18 cellular contexts compared by ENCODE assay signal in the genomic region with DNA sequence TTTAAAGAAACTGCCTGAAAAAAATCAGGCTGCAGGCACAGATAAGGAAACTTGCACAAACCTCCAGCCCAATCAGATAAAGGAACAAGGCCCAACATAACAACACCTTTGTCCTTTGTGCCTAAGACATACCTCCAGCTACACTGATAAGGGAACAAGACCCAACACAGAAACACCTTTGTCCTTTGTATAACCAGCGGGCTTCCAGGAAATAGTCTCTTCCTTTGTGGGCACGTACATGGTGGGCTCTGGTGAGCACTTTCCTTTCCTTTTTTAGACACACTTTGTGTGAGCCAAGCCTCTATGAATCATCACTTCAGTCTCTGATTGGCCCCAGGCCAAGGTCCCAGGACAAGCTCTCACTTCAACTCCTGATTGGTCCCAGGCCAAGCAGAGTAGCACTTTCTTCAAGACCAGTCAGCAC. TPM values are rescaled to one million over a fixed set of nuclear protein-coding genes. Genes with fewer than 3 reads are reported as not detected.
A peak's percentile ranks its signal among the peaks of the same experiment; 100 is the strongest.
DNase-seq lines count a peak whose midpoint lies in the region; ATAC-seq and TF ChIP-seq lines count a peak whose summit lies in the region.
"Had no signal": no experiment of that assay in that cellular context is flagged by ENCODE, and none has a peak within 500 bp of the region (broad histone marks: within the 10 kb centered on the region; RNA-seq: fewer than 3 reads in every experiment).

No MANE protein-coding gene starts in this region.

- in situ Hi-C loops in GM23248 (cut with MboI): no loop called here

- ATAC-seq in mucosa of descending colon (peak; percentile 19), HG03378 (IDR thresholded peaks at IDR 0.05; ENCODE audit: unreplicated experiment) (no peak)
- ATAC-seq in naive thymus-derived CD4-positive, alpha-beta T cell: no peak
- ATAC-seq: gastrocnemius medialis had no signal

- H3K27me3 ChIP-seq in GM23248 (replicated peaks; ENCODE audit: insufficient read depth): no peaks in the 10 kb centered on the region
- no peaks in the 10 kb centered on the region for H3K27me3 ChIP-seq in colonic mucosa
- no peaks in the 10 kb centered on the region for H3K27me3 ChIP-seq in naive thymus-derived CD4-positive, alpha-beta T cell (ENCODE audit: control insufficient read depth in 2 of 2, insufficient read depth in 2 of 2, low read length in 2 of 2)
- H3K27me3 ChIP-seq: gastrocnemius medialis had no signal

- no peak overlapping the region for H3K27ac Mint-ChIP-seq in naive thymus-derived CD4-positive, alpha-beta T cell
- H3K27ac Mint-ChIP-seq: activated CD4-positive, alpha-beta T cell treated with anti-CD3 and anti-CD28 coated beads, Interleukin-2, amount 10 ng/mL, durations not matched to agents 24 days and 14 days had no signal

- peaks cover 0 to 12% (median 5%) of the 10 kb centered on the region in 7 donors for H3K4me1 Mint-ChIP-seq in naive thymus-derived CD4-positive, alpha-beta T cell
- H3K4me1 Mint-ChIP-seq: activated CD4-positive, alpha-beta T cell treated with anti-CD3 and anti-CD28 coated beads, Interleukin-2, amount 10 ng/mL, durations not matched to agents 24 days and 14 days had no signal

- 60 to 64% methylated on average over 2 of the region's 2 CpGs for WGBS in GM23248 (ENCODE audit: low coverage in 1 of 2, low lambda C conversion rate in 2 of 2, missing lambda C conversion rate in 2 of 2), 2 experiments

- no peaks in the 10 kb centered on the region for H4K20me1 ChIP-seq in GM23248 (ENCODE audit: insufficient read depth)

- POLR2A ChIA-PET in naive thymus-derived CD4-positive, alpha-beta T cell (lab: Charles Lee): no interaction called here

- H3K4me2 ChIP-seq in GM23248 (ENCODE audit: unreplicated experiment): no peak overlapping the region
- H3K4me2 ChIP-seq: PC-9 had no signal

- H3K9me3 Mint-ChIP-seq in naive thymus-derived CD4-positive, alpha-beta T cell: peaks cover 17 to 95% (median 61%) of the 10 kb centered on the region in 11 donors

- H3K9ac ChIP-seq in GM23248 (no peak overlapping the region), colonic mucosa (ENCODE audit: low read depth in 2 of 2, low read length in 2 of 2) (no peak overlapping the region)

- no peaks in the 10 kb centered on the region for H3K9me2 ChIP-seq in GM23248 (ENCODE audit: insufficient read depth)

- no peak overlapping the region for H2AFZ ChIP-seq in GM23248
- H2AFZ ChIP-seq: PC-9 had no signal

- intact Hi-C loops in colonic mucosa (cut with DNase I): no loop called here
- intact Hi-C loops in mucosa of descending colon (cut with DNase I, micrococcal nuclease): no loop called here
- intact Hi-C loops in naive thymus-derived CD4-positive, alpha-beta T cell (cut with micrococcal nuclease): no loop called here

- H3K4me3 Mint-ChIP-seq in naive thymus-derived CD4-positive, alpha-beta T cell: no peak overlapping the region
- H3K4me3 Mint-ChIP-seq: activated CD4-positive, alpha-beta T cell treated with anti-CD3 and anti-CD28 coated beads, Interleukin-2, amount 10 ng/mL, durations not matched to agents 24 days and 14 days had no signal

- no peak overlapping the region for H3K4me3 ChIP-seq in GM23248
- no peak overlapping the region for H3K4me3 ChIP-seq in colonic mucosa
- no peak overlapping the region for H3K4me3 ChIP-seq in mucosa of descending colon
- H3K4me3 ChIP-seq in naive thymus-derived CD4-positive, alpha-beta T cell (ENCODE audit: low read length): no peak overlapping the region
- H3K4me3 ChIP-seq: gastrocnemius medialis, PC-9 had no signal

- H3K4me1 ChIP-seq in GM23248 (ENCODE audit: insufficient read depth) (no peaks in the 10 kb centered on the region), colonic mucosa (no peaks in the 10 kb centered on the region), mucosa of descending colon (ENCODE audit: low read depth) (no peaks in the 10 kb centered on the region)
- no peaks in the 10 kb centered on the region for H3K4me1 ChIP-seq in naive thymus-derived CD4-positive, alpha-beta T cell (ENCODE audit: control insufficient read depth in 2 of 2, insufficient read depth in 2 of 2, low read length in 2 of 2)
- H3K4me1 ChIP-seq: gastrocnemius medialis had no signal

- no peaks in the 10 kb centered on the region for H3K27me3 Mint-ChIP-seq in naive thymus-derived CD4-positive, alpha-beta T cell
- H3K27me3 Mint-ChIP-seq: activated CD4-positive, alpha-beta T cell treated with anti-CD3 and anti-CD28 coated beads, Interleukin-2, amount 10 ng/mL, durations not matched to agents 24 days and 14 days had no signal

- H3K27ac ChIP-seq in GM23248 (no peak overlapping the region), colonic mucosa (no peak overlapping the region)
- no peak overlapping the region for H3K27ac ChIP-seq in naive thymus-derived CD4-positive, alpha-beta T cell (ENCODE audit: low read depth, low read length)
- H3K27ac ChIP-seq: gastrocnemius medialis, PC-9 had no signal

- H3K36me3 ChIP-seq in GM23248 (ENCODE audit: low read depth) (no peaks in the 10 kb centered on the region), colonic mucosa (no peaks in the 10 kb centered on the region), mucosa of descending colon (ENCODE audit: low read depth) (no peaks in the 10 kb centered on the region)
- no peaks in the 10 kb centered on the region for H3K36me3 ChIP-seq in naive thymus-derived CD4-positive, alpha-beta T cell (ENCODE audit: control insufficient read depth in 2 of 3, insufficient read depth in 3 of 3, low read length in 3 of 3)
- H3K36me3 ChIP-seq: gastrocnemius medialis had no signal

- peaks cover 4 to 64% (median 45%) of the 10 kb centered on the region in 5 donors for H3K36me3 Mint-ChIP-seq in naive thymus-derived CD4-positive, alpha-beta T cell

- TF ChIP-seq CTCF in colonic mucosa (IDR thresholded peaks at IDR 0.05) (no peak), mucosa of descending colon (IDR thresholded peaks at IDR 0.05) (no peak)

- DNase-seq in GM23248 (peak; percentile 3), OCI-M1 (lab: John Stamatoyannopoulos, UW) (peak; percentile 55), colonic mucosa (peak; percentile 24), mucosa of descending colon (no peak), germinal center (ENCODE audit: low spot score) (no peak)
- DNase-seq in naive thymus-derived CD4-positive, alpha-beta T cell: no peak
- no peak for DNase-seq in activated CD4-positive, alpha-beta T cell treated with anti-CD3 and anti-CD28 coated beads for 4 hours
- DNase-seq: activated CD4-positive, alpha-beta T cell treated with anti-CD3 and anti-CD28 coated beads, Interleukin-2, amount 10 ng/mL, durations not matched to agents 24 days and 14 days; activated T-cell treated with anti-CD3 and anti-CD28 coated beads, Interleukin-2, amount 50 U/mL, for 48 hours; amniotic stem cell; C1 segment of cervical spinal cord; gastrocnemius medialis; GDM1; NCI-H1417 treated with DMSO at 0.1 percent for 48 hours; NCI-H510A treated with DMSO at 0.1 percent for 48 hours; PC-9; stimulated activated CD4-positive, alpha-beta T cell treated with anti-CD3 and anti-CD28 coated beads, Interleukin-2, amount 100 ng/mL, for 48 hours had no signal

- no peaks in the 10 kb centered on the region for H3F3A ChIP-seq in GM23248 (ENCODE audit: insufficient read depth)

- no peaks in the 10 kb centered on the region; the same call in 1 of the 2 replicates for H3K79me2 ChIP-seq in GM23248 (ENCODE audit: insufficient read depth)

- H3K9me3 ChIP-seq in GM23248 (ENCODE audit: low read depth) (no peaks in the 10 kb centered on the region), colonic mucosa (no peaks in the 10 kb centered on the region), mucosa of descending colon (peaks cover 85% of the 10 kb centered on the region)
- H3K9me3 ChIP-seq in naive thymus-derived CD4-positive, alpha-beta T cell (ENCODE audit: control insufficient read depth in 2 of 3, low read length in 3 of 3): peaks cover 0 to 68% (median 12%) of the 10 kb centered on the region in 3 experiments

- CTCF ChIA-PET in naive thymus-derived CD4-positive, alpha-beta T cell (lab: Charles Lee): no interaction called here

RNA-seq across cellular contexts. Expression of gene ZNF670, which starts 23.6 kb away (rescaled TPM):
- 1.4 and 4.6 TPM in 2 replicates for total RNA-seq in GM23248 (2014; rRNA removed; shearing (Covaris generic))
- polyA plus RNA-seq in GM23248 (2016; fragmentation: Nextera tagmentation; extraction: Ambion mirVana): 2.8 and 2.9 TPM in 2 replicates
- total RNA-seq in colonic mucosa (1 to 10 TPM; 1.7 to 2.6 TPM), mucosa of descending colon (1 to 10 TPM; 1.9 to 3.4 (median 2.3) TPM)
- total RNA-seq in naive thymus-derived CD4-positive, alpha-beta T cell: 1 to 10 TPM in 3 of 5 experiments, under 1 TPM in 2; 0.56 to 4.0 (median 1.1) TPM
- 1 to 10 TPM; 1.6 to 2.6 TPM for polyA plus RNA-seq in naive thymus-derived CD4-positive, alpha-beta T cell

RNA-seq across cellular contexts. Expression of gene ZNF695, which starts 47.1 kb away (rescaled TPM):
- 0.51 and 1.2 TPM in 2 replicates for total RNA-seq in GM23248 (2014; rRNA removed; shearing (Covaris generic))
- polyA plus RNA-seq in GM23248 (2016; fragmentation: Nextera tagmentation; extraction: Ambion mirVana): 1.1 and 2.0 TPM in 2 replicates
- total RNA-seq in colonic mucosa: 1 to 10 TPM; 1.2 to 5.3 TPM
- total RNA-seq in mucosa of descending colon: 1 to 10 TPM in 1 of 3 donors, under 1 TPM in 2; 0.52 to 1.7 (median 0.66) TPM
- under 1 TPM in 1 of 5 experiments, not detected in 4; 0.17 TPM for total RNA-seq in naive thymus-derived CD4-positive, alpha-beta T cell
- not detected for polyA plus RNA-seq in naive thymus-derived CD4-positive, alpha-beta T cell
- total RNA-seq: gastrocnemius medialis had no signal

RNA-seq across cellular contexts. Expression of gene ZNF669, which starts 49.2 kb away (rescaled TPM):
- 4.9 and 6.8 TPM in 2 replicates for total RNA-seq in GM23248 (2014; rRNA removed; shearing (Covaris generic))
- 2.4 and 2.8 TPM in 2 replicates for polyA plus RNA-seq in GM23248 (2016; fragmentation: Nextera tagmentation; extraction: Ambion mirVana)
- total RNA-seq in colonic mucosa: 1 to 10 TPM; 6.2 to 6.5 TPM
- 1 to 10 TPM; 6.1 to 7.0 (median 6.3) TPM for total RNA-seq in mucosa of descending colon
- total RNA-seq in naive thymus-derived CD4-positive, alpha-beta T cell: 10 to 100 TPM in 3 of 5 experiments, 1 to 10 TPM in 2; 7.9 to 15.8 (median 11.5) TPM
- polyA plus RNA-seq in naive thymus-derived CD4-positive, alpha-beta T cell: 10 to 100 TPM; 15.9 to 22.6 TPM

Comparison
In these comparisons a context has a peak if more than half of its experiments do, and no peak if none do; other contexts are left out.
1. DNase-seq: peak in GM23248 (single experiment), OCI-M1 (single experiment) and colonic mucosa (single experiment); none in mucosa of descending colon (0 of 3), naive thymus-derived CD4-positive, alpha-beta T cell (0 of 9), activated CD4-positive, alpha-beta T cell treated with anti-CD3 and anti-CD28 coated beads for 4 hours (0 of 2) and germinal center (single experiment).